In genomic region chr3:17133637-17134545, GRCh38 we compare ENCODE assay signal across 19 cellular contexts.
"Had no signal": no experiment of that assay in that cellular context is flagged by ENCODE, and none has a peak within 500 bp of the region (broad histone marks: within the 10 kb centered on the region; RNA-seq: fewer than 3 reads in every experiment).

No MANE protein-coding gene starts in this region.

- H3K36me3 ChIP-seq: ascending aorta, breast epithelium had no signal

- H3K4me3 ChIP-seq: ascending aorta, lung, skin epidermis had no signal

- H3K9ac ChIP-seq: SK-N-SH had no signal

- H3K4me1 ChIP-seq: breast epithelium had no signal

- DNase-seq: activated CD4-positive, alpha-beta T cell treated with anti-CD3 and anti-CD28 coated beads for 1 hour; activated CD4-positive, alpha-beta T cell treated with anti-CD3 and anti-CD28 coated beads, Interleukin-2, amount 50 U/mL, for 48 hours; activated gamma-delta T cell treated with Interleukin-2 at 50 U/mL for 16 hours; foreskin fibroblast; glutamatergic neuron; kidney glomerular epithelial cell; midbrain; SK-N-SH; stimulated activated CD4-positive, alpha-beta T cell treated with anti-CD3 and anti-CD28 coated beads, Interleukin-15, amount 100 ng/mL, for 24 hours; stimulated activated CD4-positive, alpha-beta T cell treated with anti-CD3 and anti-CD28 coated beads, Interleukin-4, amount 100 ng/mL, for 1 hour; stimulated activated naive B cell treated with anti-CD40 and anti-IgM and Interleukin-4, amounts not matched to agents 10 μg/mL and 1 μg/mL and 100 μg/mL, for 72 hours; substantia nigra; T-helper 1 cell had no signal

- H3K27ac ChIP-seq: skin epidermis, VCaP had no signal

- H3K9me3 ChIP-seq: ascending aorta, SK-N-SH had no signal

- ATAC-seq: esophagus mucosa; stimulated activated naive B cell treated with anti-CD40 and anti-IgM and Interleukin-4, amounts not matched to agents 10 μg/mL and 1 μg/mL and 100 μg/mL, for 72 hours had no signal

- H3K27me3 ChIP-seq: ascending aorta, breast epithelium had no signal
